In genomic region chrX:17738002-17738713, GRCh38 we compare ENCODE assay signal across 8 cellular contexts. TPM values are rescaled to one million over a fixed set of nuclear protein-coding genes. Genes with fewer than 3 reads are reported as not detected.
DNase-seq lines count a peak whose midpoint lies in the region; ATAC-seq and TF ChIP-seq lines count a peak whose summit lies in the region.

No MANE protein-coding gene starts in this region.

- H3K79me1 ChIP-seq in mesendoderm (ENCODE audit: low read length) = no peaks in the 10 kb centered on the region

- no peak overlapping the region for H4K8ac ChIP-seq in mesendoderm (ENCODE audit: low read depth, low read length)

- no CpG with 5 or more reads among the region's 44 CpGs for WGBS in mesendoderm (ENCODE audit: extremely low coverage, insufficient coverage, low lambda C conversion rate)

- no peaks in the 10 kb centered on the region for H3K79me2 ChIP-seq in mesendoderm (ENCODE audit: control insufficient read depth, insufficient read depth, low read length)

- H3K9me3 Mint-ChIP-seq in Calu3 (ENCODE audit: low read depth, unreplicated experiment) = no peaks in the 10 kb centered on the region
- no peaks in the 10 kb centered on the region for H3K9me3 Mint-ChIP-seq in activated CD4-positive, alpha-beta T cell treated with anti-CD3 and anti-CD28 coated beads, Interleukin-2, amount 10 ng/mL, durations not matched to agents 7 days and 5 days

- H3K23ac ChIP-seq in mesendoderm (ENCODE audit: low read length) = no peak overlapping the region

- H2BK5ac ChIP-seq in mesendoderm (ENCODE audit: low read length) = no peak overlapping the region

- POLR2A ChIA-PET in activated CD4-positive, alpha-beta T cell treated with anti-CD3 and anti-CD28 coated beads, Interleukin-2, amount 10 ng/mL, durations not matched to agents 7 days and 5 days (lab: Charles Lee) = no interaction called here

- DNase-seq in Calu3 (peak; percentile 56), NCI-H1105 treated with DMSO at 0.1 percent for 48 hours (lab: John Stamatoyannopoulos, UW) (peak; percentile 56), mesendoderm (peak; percentile 50), epidermal melanocyte (ENCODE audit: insufficient read length, low spot score) (no peak)
- peak; percentile 56 for DNase-seq in activated CD4-positive, alpha-beta T cell treated with anti-CD3 and anti-CD28 coated beads, Interleukin-2, amount 10 ng/mL, durations not matched to agents 7 days and 5 days
- peak; percentile 37 for DNase-seq in effector CD4-positive, alpha-beta T cell
- peak; percentile 50 for DNase-seq in stimulated activated CD8-positive, alpha-beta memory T cell treated with anti-CD3 and anti-CD28 coated beads, Interleukin-4, amount 100 ng/mL, for 48 hours

- H4K5ac ChIP-seq in mesendoderm (ENCODE audit: low read length) = no peak overlapping the region

- no peaks in the 10 kb centered on the region for H3K27me3 Mint-ChIP-seq in Calu3 (ENCODE audit: unreplicated experiment)
- peaks cover 42% of the 10 kb centered on the region for H3K27me3 Mint-ChIP-seq in activated CD4-positive, alpha-beta T cell treated with anti-CD3 and anti-CD28 coated beads, Interleukin-2, amount 10 ng/mL, durations not matched to agents 7 days and 5 days

- TF ChIP-seq CTCF in Calu3 (IDR thresholded peaks at IDR 0.05; ENCODE audit: unreplicated experiment) = no peak

- H3K4me1 ChIP-seq in mesendoderm (ENCODE audit: control insufficient read depth, low read depth, low read length) = no peaks in the 10 kb centered on the region

- no TSS peak for BruUV-seq in Calu3 (replicated peaks; lab: Mats Ljungman, UMichigan)

- H3K36me3 Mint-ChIP-seq in Calu3 (ENCODE audit: insufficient read depth, unreplicated experiment) = peaks cover 29% of the 10 kb centered on the region
- no peaks in the 10 kb centered on the region for H3K36me3 Mint-ChIP-seq in activated CD4-positive, alpha-beta T cell treated with anti-CD3 and anti-CD28 coated beads, Interleukin-2, amount 10 ng/mL, durations not matched to agents 7 days and 5 days (ENCODE audit: low read depth)

- CTCF ChIA-PET in Calu3 (lab: Charles Lee) = interaction anchor here (0.9 kb wide), 1 partner anchor 640 kb away, joined by 3 read pairs; no protein-coding TSS in a partner anchor
- CTCF ChIA-PET in activated CD4-positive, alpha-beta T cell treated with anti-CD3 and anti-CD28 coated beads, Interleukin-2, amount 10 ng/mL, durations not matched to agents 7 days and 5 days (lab: Charles Lee) = no interaction called here

- H2AK5ac ChIP-seq in mesendoderm (ENCODE audit: low read length) = no peak overlapping the region

- peak overlapping the region; percentile 87 for H3K4me3 Mint-ChIP-seq in Calu3 (ENCODE audit: low read depth, unreplicated experiment)
- H3K4me3 Mint-ChIP-seq in activated CD4-positive, alpha-beta T cell treated with anti-CD3 and anti-CD28 coated beads, Interleukin-2, amount 10 ng/mL, durations not matched to agents 7 days and 5 days = peak overlapping the region; percentile 89

- peak overlapping the region; percentile 62 for H3K4me2 ChIP-seq in mesendoderm (ENCODE audit: low read length)

- H2BK120ac ChIP-seq in mesendoderm (ENCODE audit: low read depth, low read length) = no peak overlapping the region

- H3K56ac ChIP-seq in mesendoderm (ENCODE audit: low read length) = peak overlapping the region; percentile 67

- intact Hi-C loops in Calu3 (cut with micrococcal nuclease; ENCODE audit: unreplicated experiment) = loop anchor here (5.0 kb wide), 1 partner anchor 36 kb away; no protein-coding TSS in a partner anchor

- peaks cover 10% of the 10 kb centered on the region for H3K4me1 Mint-ChIP-seq in Calu3 (ENCODE audit: low read depth, unreplicated experiment)
- peaks cover 25% of the 10 kb centered on the region for H3K4me1 Mint-ChIP-seq in activated CD4-positive, alpha-beta T cell treated with anti-CD3 and anti-CD28 coated beads, Interleukin-2, amount 10 ng/mL, durations not matched to agents 7 days and 5 days

- no peak overlapping the region for H3K4me3 ChIP-seq in mesendoderm (ENCODE audit: low read length)

- ATAC-seq in HG02798 (IDR thresholded peaks at IDR 0.05; ENCODE audit: poor library complexity, unreplicated experiment) = no peak

- H3K27ac Mint-ChIP-seq in Calu3 (ENCODE audit: unreplicated experiment) = peak overlapping the region; percentile 80
- H3K27ac Mint-ChIP-seq in activated CD4-positive, alpha-beta T cell treated with anti-CD3 and anti-CD28 coated beads, Interleukin-2, amount 10 ng/mL, durations not matched to agents 7 days and 5 days = peak overlapping the region; percentile 89

- H3K27me3 ChIP-seq in mesendoderm (ENCODE audit: insufficient read depth, low read length, poor library complexity) = no peaks in the 10 kb centered on the region

- no peak overlapping the region for H3K4ac ChIP-seq in mesendoderm (ENCODE audit: low read depth, low read length)

- no peak overlapping the region for H2BK15ac ChIP-seq in mesendoderm (replicated peaks; ENCODE audit: low read depth)

- H3K27ac ChIP-seq in mesendoderm (ENCODE audit: low read depth, low read length) = no peak overlapping the region

- H3K18ac ChIP-seq in mesendoderm (ENCODE audit: low read length) = no peak overlapping the region

- H3K9ac ChIP-seq in mesendoderm (ENCODE audit: low read length) = no peak overlapping the region

- no peaks in the 10 kb centered on the region for H3K36me3 ChIP-seq in mesendoderm (ENCODE audit: control insufficient read depth, insufficient read depth, low read length)

RNA-seq across cellular contexts. Expression of gene SCML1, which starts 0.9 kb away (rescaled TPM):
- 14.2 and 14.4 TPM in 2 replicates for total RNA-seq in Calu3 (2022)
- 1 to 10 TPM; 5.3 to 6.1 TPM for total RNA-seq in activated CD4-positive, alpha-beta T cell treated with anti-CD3 and anti-CD28 coated beads, Interleukin-2, amount 10 ng/mL, durations not matched to agents 7 days and 5 days
- 3.7 TPM for polyA plus RNA-seq in mesendoderm (2013, experiment 1 of 2)
- 3.9 TPM for polyA plus RNA-seq in mesendoderm (2013, experiment 2 of 2)
